In the genomic region with DNA sequence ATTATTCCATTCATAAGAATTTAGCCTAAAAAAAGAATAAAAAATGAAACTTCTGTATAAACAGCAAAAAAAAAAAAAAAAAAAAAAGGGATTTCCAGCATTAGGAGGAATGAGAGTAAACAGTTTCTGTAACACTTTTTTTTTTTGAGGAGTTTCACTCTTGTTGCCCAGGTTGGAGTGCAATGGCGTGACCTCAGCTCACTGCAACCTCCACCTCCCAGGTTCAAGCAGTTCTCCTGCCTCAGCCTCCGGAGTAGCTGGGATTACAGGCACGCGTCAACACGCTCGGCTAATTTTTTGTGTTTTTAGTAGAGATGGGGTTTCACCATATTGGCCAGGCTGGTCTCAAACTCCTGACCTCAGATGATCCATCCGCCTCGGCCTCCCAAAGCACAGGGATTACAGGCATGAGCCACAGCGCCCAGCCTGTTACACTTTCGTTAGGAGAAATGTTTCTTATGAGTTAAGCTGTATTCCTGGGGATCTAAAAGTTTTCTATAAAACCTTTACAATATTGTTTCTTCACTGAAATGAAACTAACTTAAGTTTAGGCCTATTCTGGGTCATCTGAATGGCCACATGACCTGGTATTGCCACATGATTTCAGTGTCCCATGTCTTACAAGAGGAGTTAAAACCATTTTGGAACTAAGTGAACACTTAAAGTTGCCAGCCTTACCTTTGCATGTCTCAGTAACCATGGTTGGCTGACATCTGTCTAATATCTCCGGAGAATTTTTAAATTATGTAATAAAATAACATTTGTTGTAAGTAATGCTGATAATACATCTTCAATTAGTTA, we compare ENCODE assay signal across 10 cellular contexts. TPM values are rescaled to one million over a fixed set of nuclear protein-coding genes. Genes with fewer than 3 reads are reported as not detected.
DNase-seq lines count a peak whose midpoint lies in the region; ATAC-seq, FAIRE-seq and TF ChIP-seq lines count a peak whose summit lies in the region.
"Had no signal": no experiment of that assay in that cellular context is flagged by ENCODE, and none has a peak within 500 bp of the region (broad histone marks: within the 10 kb centered on the region; RNA-seq: fewer than 3 reads in every experiment).

No MANE protein-coding gene starts in this region.

- H3K4me1 ChIP-seq in GM12878 (ENCODE audit: control insufficient read depth, insufficient read depth, low read length) (peaks cover 10% of the 10 kb centered on the region), muscle layer of duodenum (ENCODE audit: control insufficient read depth in 1 of 2, insufficient read depth in 2 of 2, low read length in 2 of 2) (peaks cover 19 to 47% of the 10 kb centered on the region in 2 donors), SJCRH30 (peaks cover 14% of the 10 kb centered on the region)

- no TSS peak for BruUV-seq in GM12878 (replicated peaks; lab: Mats Ljungman, UMichigan)

- H2AFZ ChIP-seq in GM12878 (ENCODE audit: control insufficient read depth, low read depth, low read length), result no peak overlapping the region

- WGBS in GM12878 (ENCODE audit: insufficient coverage, insufficient replicate concordance, low lambda C conversion rate, missing lambda C conversion rate), result 95% methylated on average over 11 of the region's 11 CpGs
- WGBS in lower leg skin, 2 donors, result 86 to 92% methylated on average over 11 of the region's 11 CpGs

- ATAC-seq in GM12878, result peak; percentile 52

- in situ Hi-C loops in GM12878 (cut with MboI) (no loop called here), GM13977 (cut with MboI; ENCODE audit: low pct_unique_long_range_greater_than_20kb, low sequenced_read_pairs, unreplicated experiment) (no loop called here)

- H3K27me3 ChIP-seq in GM12878 (replicated peaks in 1 of 2; ENCODE audit: control insufficient read depth in 2 of 2, insufficient read depth in 2 of 2, low read length in 1 of 2) (no peaks in the 10 kb centered on the region), muscle layer of duodenum (ENCODE audit: low read depth, low read length) (no peaks in the 10 kb centered on the region), SJCRH30 (no peaks in the 10 kb centered on the region)

- peaks cover 2% of the 10 kb centered on the region; the same call in 1 of the 2 replicates for H4K20me1 ChIP-seq in GM12878 (ENCODE audit: control insufficient read depth, insufficient read depth)

- peak; percentile 23 for DNase-seq in stimulated activated CD4-positive, alpha-beta T cell treated with anti-CD3 and anti-CD28 coated beads, Interleukin-15, amount 100 ng/mL, for 24 hours
- no peak for DNase-seq in stimulated activated CD4-positive, alpha-beta T cell treated with anti-CD3 and anti-CD28 coated beads, Interleukin-4, amount 100 ng/mL, for 24 hours
- DNase-seq in GM12878 (ENCODE audit: low read depth, low spot score), result no peak
- DNase-seq in SJCRH30, result no peak
- no peak for DNase-seq in lower leg skin (ENCODE audit: low spot score in 2 of 2)
- DNase-seq in AG08396 (ENCODE audit: low spot score), result no peak
- DNase-seq in GM13977 (ENCODE audit: low spot score), result no peak
- DNase-seq: NCI-H2171 had no signal

- H3K36me3 ChIP-seq in GM12878 (ENCODE audit: control insufficient read depth in 2 of 2, insufficient read depth in 2 of 2, low read length in 1 of 2), result peaks cover 2 to 4% of the 10 kb centered on the region in 2 experiments; a peak in 2 of 4 replicates
- H3K36me3 ChIP-seq in muscle layer of duodenum (ENCODE audit: control insufficient read depth in 1 of 2, insufficient read depth in 2 of 2, low read length in 2 of 2), result no peaks in the 10 kb centered on the region
- no peaks in the 10 kb centered on the region; the same call in 1 of the 2 replicates for H3K36me3 ChIP-seq in SJCRH30

- peaks cover 89% of the 10 kb centered on the region for H3K79me2 ChIP-seq in GM12878 (ENCODE audit: control insufficient read depth, insufficient read depth, low read length)

- no peaks in the 10 kb centered on the region; the same call in 2 of the 3 replicates for H3K9me3 ChIP-seq in GM12878 (replicated peaks; ENCODE audit: control insufficient read depth, insufficient read depth, low read length)
- no peaks in the 10 kb centered on the region for H3K9me3 ChIP-seq in muscle layer of duodenum (ENCODE audit: control insufficient read depth in 1 of 2, low read length in 2 of 2)
- H3K9me3 ChIP-seq in SJCRH30 (replicated peaks), result no peaks in the 10 kb centered on the region

- no peak for TF ChIP-seq RAD21 in GM12878 (IDR thresholded peaks at IDR 0.05; ENCODE audit: insufficient read depth, low read depth, low read length)

- FAIRE-seq in GM12878 (lab: Jason Lieb, UNC), result no peak
- FAIRE-seq: colon had no signal

- no peak for TF ChIP-seq EP300 in GM12878 (IDR thresholded peaks at IDR 0.05; ENCODE audit: borderline replicate concordance in 1 of 2, control insufficient read depth in 1 of 2, low read depth in 2 of 2, low read length in 2 of 2)

- POLR2A ChIA-PET in GM12878 (lab: Charles Lee), result interaction anchor here (0.7 to 1.2 kb wide), 3 partner anchors 15 to 20 kb away, joined by 3 to 5 read pairs (median 4); no protein-coding TSS in a partner anchor

- no peak overlapping the region for H3K4me3 ChIP-seq in GM12878
- no peak overlapping the region for H3K4me3 ChIP-seq in muscle layer of duodenum (ENCODE audit: low read depth in 1 of 2, low read length in 2 of 2)
- no peak overlapping the region for H3K4me3 ChIP-seq in SJCRH30
- H3K4me3 ChIP-seq in lower leg skin (ENCODE audit: low read depth, poor library complexity, severe bottlenecking), result no peak overlapping the region

- TF ChIP-seq POLR2A in GM12878 (IDR thresholded peaks at IDR 0.05; ENCODE audit: low read depth, low read length) (no peak), lower leg skin (IDR thresholded peaks at IDR 0.05) (no peak)

- RAD21 ChIA-PET in GM12878 (lab: Charles Lee; ENCODE audit: unreplicated experiment), result interaction anchor here (2.0 kb wide), 1 partner anchor 10 kb away, joined by 5 read pairs; no protein-coding TSS in a partner anchor

- TF ChIP-seq CTCF in GM12878 (IDR thresholded peaks at IDR 0.05 in 2 of 3, conservative IDR thresholded peaks at IDR 0.05 in 1 of 3; ENCODE audit: control insufficient read depth in 2 of 3, extremely low read depth in 1 of 3, insufficient read depth in 1 of 3, low read depth in 3 of 3, low read length in 3 of 3), result no peak
- TF ChIP-seq CTCF in lower leg skin (IDR thresholded peaks at IDR 0.05), result no peak
- no peak for TF ChIP-seq CTCF in GM13977 (IDR thresholded peaks at IDR 0.05; ENCODE audit: extremely low read depth, insufficient read depth, missing control alignments)

- intact Hi-C loops in GM12878 (cut with micrococcal nuclease; ENCODE audit: unreplicated experiment), result loop anchor here (1.0 kb wide), 1 partner anchor 15 kb away; no protein-coding TSS in a partner anchor
- intact Hi-C loops in lower leg skin (cut with DNase I; ENCODE audit: low total_unique reads), result no loop called here

- CTCF ChIA-PET in GM12878 (lab: Yijun Ruan, JAX), result interaction anchor here (1.0 to 1.3 kb wide), 3 partner anchors 10 to 20 kb away, joined by 3 to 4 read pairs (median 3); no protein-coding TSS in a partner anchor

- H3K4me2 ChIP-seq in GM12878 (ENCODE audit: control insufficient read depth, insufficient read depth), result no peak overlapping the region

- SMC1A ChIA-PET in GM12878 (lab: Charles Lee; ENCODE audit: uncharacterized antibody, unreplicated experiment), result interaction anchor here (1.1 to 3.5 kb wide), 5 partner anchors 9 to 13 kb away, joined by 4 to 15 read pairs (median 5); no protein-coding TSS in a partner anchor

- no peak overlapping the region; the same call in 1 of the 2 replicates for H3K27ac ChIP-seq in GM12878 (ENCODE audit: control insufficient read depth, insufficient read depth)
- peak overlapping the region; percentile 27 for H3K27ac ChIP-seq in muscle layer of duodenum (ENCODE audit: low read length)
- H3K27ac ChIP-seq in SJCRH30, result no peak overlapping the region

- H3K9ac ChIP-seq in GM12878 (ENCODE audit: control insufficient read depth, insufficient read depth, low read length), result no peak overlapping the region

TF ChIP-seq in GM12878, 131 proteins besides CTCF, POLR2A, EP300 and RAD21:
- TF ChIP-seq, protein P1, sequence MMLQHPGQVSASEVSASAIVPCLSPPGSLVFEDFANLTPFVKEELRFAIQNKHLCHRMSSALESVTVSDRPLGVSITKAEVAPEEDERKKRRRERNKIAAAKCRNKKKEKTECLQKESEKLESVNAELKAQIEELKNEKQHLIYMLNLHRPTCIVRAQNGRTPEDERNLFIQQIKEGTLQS (IDR thresholded peaks at IDR 0.05; ENCODE audit: borderline replicate concordance, extremely low read depth, low read depth, low read length), result no peak
- peak; percentile 77 for TF ChIP-seq RAD51 (IDR thresholded peaks at IDR 0.05)
- TF ChIP-seq ZNF384 (IDR thresholded peaks at IDR 0.05; ENCODE audit: borderline replicate concordance, low read depth, low read length), result peak; percentile 46; the same call in 1 of the 2 replicates

RNA-seq across cellular contexts. Expression of a gene that starts 17.5 kb away (rescaled TPM):
- total RNA-seq in GM12878 (2013; cell fraction: nucleolus; rRNA removed), result 145 and 153 TPM in 2 replicates
- total RNA-seq in GM12878 (2014; rRNA removed) (46.4 and 60.1 TPM in 2 replicates), GM12878 (2014; rRNA removed; fragmentation: Illumina TruSeq; extraction: Trizol) (85.8 and 92.3 TPM in 2 replicates), GM12878 (2021) (99.2 and 103 TPM in 2 replicates), lower leg skin (100 to 1,000 TPM in 1 of 4 donors, 10 to 100 TPM in 3; 54.5 to 105 (median 83.6) TPM)
- polyA plus RNA-seq in GM12878 (2011; ENCODE audit: low read depth), result 59.8 TPM
- polyA plus RNA-seq in GM12878 (2011; rRNA removed) (111 and 133 TPM in 2 replicates), GM12878 (2014; fragmentation: Illumina TruSeq; extraction: Trizol) (93.1 and 106 TPM in 2 replicates), GM12878 (2014; fragmentation: Nextera tagmentation; extraction: Ambion mirVana) (10 to 100 TPM; 28.8 to 29.5 TPM), GM12878 (2014; rRNA removed) (42.8 and 51.2 TPM in 2 replicates), GM12878 (2016; fragmentation: Nextera tagmentation; extraction: Ambion mirVana) (10 to 100 TPM; 63.1 to 68.4 TPM)
- polyA plus RNA-seq in GM12878 (2011; cell fraction: cytosol; rRNA removed), result 61.8 and 102 TPM in 2 replicates
- polyA plus RNA-seq in GM12878 (2011; cell fraction: nucleus; rRNA removed), result 44.1 and 47.5 TPM in 2 replicates
- polyA plus RNA-seq in GM12878 (2012), result 69.3 and 85.8 TPM in 2 replicates
- polyA minus RNA-seq in GM12878 (2011; rRNA and poly(A)+ RNA removed), result 108 and 197 TPM in 2 replicates
- polyA minus RNA-seq in GM12878 (2011; cell fraction: cytosol; rRNA and poly(A)+ RNA removed), result 49.2 and 60.1 TPM in 2 replicates
- 28.9 and 48.3 TPM in 2 replicates for polyA minus RNA-seq in GM12878 (2011; cell fraction: nucleus; rRNA and poly(A)+ RNA removed)
- total RNA-seq in SJCRH30 (2014; rRNA removed; shearing (Covaris generic)), result 67.4 and 69.8 TPM in 2 replicates
